In the genomic region with DNA sequence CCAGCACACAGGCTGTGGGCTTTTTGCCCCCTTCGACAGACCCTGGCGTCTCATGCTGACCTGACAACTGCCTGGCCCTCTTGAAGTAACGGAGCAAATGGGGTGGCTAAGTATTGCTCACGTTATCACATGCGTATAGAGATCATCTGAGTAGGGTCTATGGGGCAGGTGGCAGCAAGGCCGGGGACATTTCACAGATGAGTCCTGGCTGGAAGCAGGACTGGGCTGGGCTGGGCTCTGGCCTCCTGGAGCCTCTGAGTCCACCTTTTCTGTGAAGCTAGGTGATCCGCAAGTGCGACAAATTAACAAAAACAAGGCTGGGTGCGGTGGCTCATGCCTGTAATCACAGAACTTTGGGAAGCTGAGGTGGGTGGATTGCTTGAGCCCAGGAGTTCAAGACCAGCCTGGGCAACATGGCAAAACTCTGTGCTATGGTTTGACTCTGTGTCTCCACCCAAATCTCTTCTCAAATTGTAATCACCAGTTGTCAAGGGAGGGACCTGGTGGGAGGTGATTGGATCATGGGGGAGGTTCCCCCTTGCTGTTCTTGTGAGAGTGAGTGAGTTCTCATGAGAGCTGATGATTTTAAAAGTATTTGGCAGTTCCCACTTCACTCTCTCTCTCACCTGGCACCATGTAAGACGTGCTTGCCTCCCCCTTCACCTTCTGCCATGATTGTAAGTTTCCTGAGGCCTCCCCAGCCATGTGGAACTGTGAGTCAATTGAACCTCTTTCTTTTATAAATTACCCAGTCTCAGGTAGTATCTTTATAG, we compare ENCODE assay signal across 34 cellular contexts.
"Had no signal": no experiment of that assay in that cellular context is flagged by ENCODE, and none has a peak within 500 bp of the region (broad histone marks: within the 10 kb centered on the region; RNA-seq: fewer than 3 reads in every experiment).

No MANE protein-coding gene starts in this region.

- H3K27me3 ChIP-seq: ascending aorta, cardiac muscle cell, MG63, Peyer's patch, SJSA1 had no signal

- H3K27ac ChIP-seq: ascending aorta, cardiac muscle cell, Peyer's patch, SJSA1 had no signal

- H3K9me3 Mint-ChIP-seq: activated CD4-positive, alpha-beta T cell treated with anti-CD3 and anti-CD28 coated beads, Interleukin-2, amount 10 ng/mL, durations not matched to agents 24 days and 14 days; activated naive CD4-positive, alpha-beta T cell treated with anti-CD3 and anti-CD28 coated beads, Interleukin-2, amount 50 U/mL, for 24 hours; activated naive CD8-positive, alpha-beta T cell treated with anti-CD3 and anti-CD28 coated beads, Interleukin-2, amount 10 ng/mL, durations not matched to agents 7 days and 5 days; activated T-cell treated with anti-CD3 and anti-CD28 coated beads, Interleukin-2, amount 50 U/mL, for 72 hours; activated T-helper 17 cell treated with anti-CD3 and anti-CD28 coated beads, Interleukin-2, amount 50 U/mL, for 72 hours; T-helper 1 cell treated with Interleukin-12 subunit alpha and Interleukin-12 subunit beta and Interleukin-4 antibody, amounts not matched to agents 30 μg/mL and 1 μg/mL, for 36 hours; T-helper 2 cell treated with Interferon-gamma antibody and Interleukin-4, amounts not matched to agents 5 μg/mL and 100 μg/mL, for 36 hours had no signal

- H3K27me3 Mint-ChIP-seq: activated CD4-positive, alpha-beta T cell treated with anti-CD3 and anti-CD28 coated beads, Interleukin-2, amount 10 ng/mL, durations not matched to agents 24 days and 14 days; activated naive CD4-positive, alpha-beta T cell treated with anti-CD3 and anti-CD28 coated beads, Interleukin-2, amount 50 U/mL, for 24 hours had no signal

- ATAC-seq: activated CD8-positive, alpha-beta memory T cell treated with anti-CD3 and anti-CD28 coated beads, Interleukin-2, amount 10 ng/mL, durations not matched to agents 7 days and 5 days; activated T-cell treated with anti-CD3 and anti-CD28 coated beads, Interleukin-2, amount 50 U/mL, for 72 hours; PC-3 had no signal

- DNase-seq: activated CD4-positive, alpha-beta T cell treated with anti-CD3 and anti-CD28 coated beads, Interleukin-2, amount 10 ng/mL, durations not matched to agents 24 days and 14 days; activated CD4-positive, alpha-beta T cell treated with anti-CD3 and anti-CD28 coated beads, Interleukin-2, amount 50 U/mL, for 4 hours; activated CD8-positive, alpha-beta memory T cell treated with anti-CD3 and anti-CD28 coated beads, Interleukin-2, amount 10 ng/mL, durations not matched to agents 7 days and 5 days; activated effector memory CD4-positive, alpha-beta T cell treated with anti-CD3 and anti-CD28 coated beads, Interleukin-2, amount 50 U/mL, for 16 hours; activated naive CD4-positive, alpha-beta T cell; activated naive CD8-positive, alpha-beta T cell treated with anti-CD3 and anti-CD28 coated beads, Interleukin-2, amount 10 ng/mL, durations not matched to agents 7 days and 5 days; activated T-cell treated with anti-CD3 and anti-CD28 coated beads, Interleukin-2, amount 50 U/mL, for 1 hour; activated T-cell treated with anti-CD3 and anti-CD28 coated beads, Interleukin-2, amount 50 U/mL, for 72 hours; amygdala; Kasumi-1; KG1; MG63; NCI-H1048; NCI-H1105 treated with DMSO at 0.1 percent for 48 hours; NCI-H1436; NCI-H1694; NCI-H1930; NCI-H2081 treated with DMSO at 0.1 percent for 48 hours; NCI-H345; NCI-H510A; NCI-H748 treated with DMSO at 0.1 percent for 48 hours; NK-92 treated with Interleukin-12 subunit alpha and Interleukin-12 subunit beta, amount 100 ng/mL, for 24 hours; PC-3; RPMI8226; SHP77 treated with DMSO at 0.1 percent for 48 hours; SK-N-SH had no signal

- H3K9me3 ChIP-seq: ascending aorta, MG63, Peyer's patch, SJSA1, SK-N-SH had no signal

- H3K4me1 ChIP-seq: ascending aorta, Peyer's patch had no signal

- H3K4me1 Mint-ChIP-seq: activated CD4-positive, alpha-beta T cell treated with anti-CD3 and anti-CD28 coated beads, Interleukin-2, amount 10 ng/mL, durations not matched to agents 24 days and 14 days; activated CD8-positive, alpha-beta memory T cell treated with anti-CD3 and anti-CD28 coated beads, Interleukin-2, amount 10 ng/mL, durations not matched to agents 7 days and 5 days; activated naive CD4-positive, alpha-beta T cell treated with anti-CD3 and anti-CD28 coated beads, Interleukin-2, amount 50 U/mL, for 24 hours; activated T-helper 17 cell treated with anti-CD3 and anti-CD28 coated beads, Interleukin-2, amount 50 U/mL, for 72 hours had no signal

- H3K36me3 ChIP-seq: ascending aorta, cardiac muscle cell, MG63, Peyer's patch, SJSA1 had no signal

- H3K36me3 Mint-ChIP-seq: activated CD8-positive, alpha-beta memory T cell treated with anti-CD3 and anti-CD28 coated beads, Interleukin-2, amount 10 ng/mL, durations not matched to agents 7 days and 5 days; activated naive CD4-positive, alpha-beta T cell treated with anti-CD3 and anti-CD28 coated beads, Interleukin-2, amount 50 U/mL, for 24 hours; activated naive CD8-positive, alpha-beta T cell treated with anti-CD3 and anti-CD28 coated beads, Interleukin-2, amount 10 ng/mL, durations not matched to agents 7 days and 5 days had no signal

- H3K27ac Mint-ChIP-seq: activated CD4-positive, alpha-beta T cell treated with anti-CD3 and anti-CD28 coated beads, Interleukin-2, amount 10 ng/mL, durations not matched to agents 24 days and 14 days; activated CD8-positive, alpha-beta memory T cell treated with anti-CD3 and anti-CD28 coated beads, Interleukin-2, amount 10 ng/mL, durations not matched to agents 7 days and 5 days; activated naive CD4-positive, alpha-beta T cell treated with anti-CD3 and anti-CD28 coated beads, Interleukin-2, amount 50 U/mL, for 24 hours; activated naive CD8-positive, alpha-beta T cell treated with anti-CD3 and anti-CD28 coated beads, Interleukin-2, amount 10 ng/mL, durations not matched to agents 7 days and 5 days; activated T-cell treated with anti-CD3 and anti-CD28 coated beads, Interleukin-2, amount 50 U/mL, for 72 hours; activated T-helper 17 cell treated with anti-CD3 and anti-CD28 coated beads, Interleukin-2, amount 50 U/mL, for 72 hours; T-helper 1 cell treated with Interleukin-12 subunit alpha and Interleukin-12 subunit beta and Interleukin-4 antibody, amounts not matched to agents 30 μg/mL and 1 μg/mL, for 36 hours; T-helper 2 cell treated with Interferon-gamma antibody and Interleukin-4, amounts not matched to agents 5 μg/mL and 100 μg/mL, for 36 hours had no signal

- H3K4me3 ChIP-seq: ascending aorta, cardiac muscle cell, MG63, Peyer's patch, SJSA1 had no signal

- H3K4me3 Mint-ChIP-seq: activated CD4-positive, alpha-beta T cell treated with anti-CD3 and anti-CD28 coated beads, Interleukin-2, amount 10 ng/mL, durations not matched to agents 24 days and 14 days; activated CD8-positive, alpha-beta memory T cell treated with anti-CD3 and anti-CD28 coated beads, Interleukin-2, amount 10 ng/mL, durations not matched to agents 7 days and 5 days; activated naive CD4-positive, alpha-beta T cell treated with anti-CD3 and anti-CD28 coated beads, Interleukin-2, amount 50 U/mL, for 24 hours; activated naive CD8-positive, alpha-beta T cell treated with anti-CD3 and anti-CD28 coated beads, Interleukin-2, amount 10 ng/mL, durations not matched to agents 7 days and 5 days; activated T-cell treated with anti-CD3 and anti-CD28 coated beads, Interleukin-2, amount 50 U/mL, for 72 hours; activated T-helper 17 cell treated with anti-CD3 and anti-CD28 coated beads, Interleukin-2, amount 50 U/mL, for 72 hours; T-helper 1 cell treated with Interleukin-12 subunit alpha and Interleukin-12 subunit beta and Interleukin-4 antibody, amounts not matched to agents 30 μg/mL and 1 μg/mL, for 36 hours; T-helper 2 cell treated with Interferon-gamma antibody and Interleukin-4, amounts not matched to agents 5 μg/mL and 100 μg/mL, for 36 hours had no signal
